19 cellular contexts compared by ENCODE assay signal in genomic region chr2:2107140-2107539, GRCh38.
DNase-seq lines count a peak whose midpoint lies in the region; ATAC-seq and TF ChIP-seq lines count a peak whose summit lies in the region.
"Had no signal": no experiment of that assay in that cellular context is flagged by ENCODE, and none has a peak within 500 bp of the region (broad histone marks: within the 10 kb centered on the region; RNA-seq: fewer than 3 reads in every experiment).

No MANE protein-coding gene starts in this region.

- POLR2A ChIA-PET in naive thymus-derived CD8-positive, alpha-beta T cell (lab: Charles Lee) = no interaction called here

- intact Hi-C loops in left ventricle myocardium superior (cut with micrococcal nuclease) (no loop called here), head of caudate nucleus (cut with DNase I) (no loop called here)

- no peak overlapping the region for H3K27ac Mint-ChIP-seq in naive thymus-derived CD8-positive, alpha-beta T cell
- no peak overlapping the region for H3K27ac Mint-ChIP-seq in osteocyte (ENCODE audit: unreplicated experiment)
- H3K27ac Mint-ChIP-seq: activated naive CD8-positive, alpha-beta T cell treated with anti-CD3 and anti-CD28 coated beads, Interleukin-2, amount 50 U/mL, for 24 hours had no signal

- H3K4me1 Mint-ChIP-seq in naive thymus-derived CD8-positive, alpha-beta T cell = no peaks in the 10 kb centered on the region
- H3K4me1 Mint-ChIP-seq in osteocyte (ENCODE audit: unreplicated experiment) = no peaks in the 10 kb centered on the region
- H3K4me1 Mint-ChIP-seq: activated naive CD8-positive, alpha-beta T cell treated with anti-CD3 and anti-CD28 coated beads, Interleukin-2, amount 50 U/mL, for 24 hours had no signal

- H3K27me3 Mint-ChIP-seq in naive thymus-derived CD8-positive, alpha-beta T cell = peaks cover 0 to 28% (median 16%) of the 10 kb centered on the region in 5 donors
- peaks cover 20% of the 10 kb centered on the region for H3K27me3 Mint-ChIP-seq in osteocyte (ENCODE audit: unreplicated experiment)

- no peaks in the 10 kb centered on the region for H3K36me3 Mint-ChIP-seq in naive thymus-derived CD8-positive, alpha-beta T cell
- H3K36me3 Mint-ChIP-seq in osteocyte (ENCODE audit: unreplicated experiment) = no peaks in the 10 kb centered on the region

- H3K4me3 Mint-ChIP-seq in naive thymus-derived CD8-positive, alpha-beta T cell = no peak overlapping the region
- no peak overlapping the region for H3K4me3 Mint-ChIP-seq in osteocyte (ENCODE audit: unreplicated experiment)
- H3K4me3 Mint-ChIP-seq: activated naive CD8-positive, alpha-beta T cell treated with anti-CD3 and anti-CD28 coated beads, Interleukin-2, amount 50 U/mL, for 24 hours had no signal

- no peaks in the 10 kb centered on the region for H3K9me3 Mint-ChIP-seq in naive thymus-derived CD8-positive, alpha-beta T cell
- H3K9me3 Mint-ChIP-seq in osteocyte (ENCODE audit: unreplicated experiment) = no peaks in the 10 kb centered on the region
- H3K9me3 Mint-ChIP-seq: activated naive CD8-positive, alpha-beta T cell treated with anti-CD3 and anti-CD28 coated beads, Interleukin-2, amount 50 U/mL, for 24 hours had no signal

- DNase-seq in DMS 273 treated with DMSO at 0.1 percent for 48 hours (lab: John Stamatoyannopoulos, UW) (peak; percentile 6), Daoy (ENCODE audit: low read depth) (peak; percentile 43), SHP77 treated with DMSO at 0.1 percent for 48 hours (lab: John Stamatoyannopoulos, UW) (peak; percentile 61), left ventricle myocardium superior (peak; percentile 61), head of caudate nucleus (no peak), osteocyte (ENCODE audit: extremely low spot score, unreplicated experiment) (no peak)
- no peak for DNase-seq in naive thymus-derived CD8-positive, alpha-beta T cell
- DNase-seq: activated CD4-positive, alpha-beta T cell treated with anti-CD3 and anti-CD28 coated beads, Interleukin-2, amount 50 U/mL, for 1 hour; activated CD8-positive, alpha-beta memory T cell treated with anti-CD3 and anti-CD28 coated beads, Interleukin-2, amount 50 U/mL, for 4 hours; activated naive CD8-positive, alpha-beta T cell treated with anti-CD3 and anti-CD28 coated beads, Interleukin-2, amount 50 U/mL, for 24 hours; AML-193; cortex of kidney; lower lobe of right lung; MM.1S; NCI-H2029; PC-9; spleen; stomach; upper lobe of left lung had no signal

- no peak for TF ChIP-seq CTCF in osteocyte (IDR thresholded peaks at IDR 0.05)

- ATAC-seq in left ventricle myocardium superior = peak; percentile 78
- no peak for ATAC-seq in naive thymus-derived CD8-positive, alpha-beta T cell
- ATAC-seq: activated naive CD8-positive, alpha-beta T cell treated with anti-CD3 and anti-CD28 coated beads, Interleukin-2, amount 50 U/mL, for 24 hours; lower lobe of right lung had no signal

Comparison
In these comparisons a context has a peak if more than half of its experiments do, and no peak if none do; other contexts are left out.
1. DNase-seq: peak in DMS 273 treated with DMSO at 0.1 percent for 48 hours (single experiment), Daoy (single experiment), SHP77 treated with DMSO at 0.1 percent for 48 hours (single experiment) and left ventricle myocardium superior (single experiment); none in head of caudate nucleus (0 of 42), naive thymus-derived CD8-positive, alpha-beta T cell (0 of 10) and osteocyte (single experiment).